ENCODE assay signal across 9 cellular contexts in the genomic region with DNA sequence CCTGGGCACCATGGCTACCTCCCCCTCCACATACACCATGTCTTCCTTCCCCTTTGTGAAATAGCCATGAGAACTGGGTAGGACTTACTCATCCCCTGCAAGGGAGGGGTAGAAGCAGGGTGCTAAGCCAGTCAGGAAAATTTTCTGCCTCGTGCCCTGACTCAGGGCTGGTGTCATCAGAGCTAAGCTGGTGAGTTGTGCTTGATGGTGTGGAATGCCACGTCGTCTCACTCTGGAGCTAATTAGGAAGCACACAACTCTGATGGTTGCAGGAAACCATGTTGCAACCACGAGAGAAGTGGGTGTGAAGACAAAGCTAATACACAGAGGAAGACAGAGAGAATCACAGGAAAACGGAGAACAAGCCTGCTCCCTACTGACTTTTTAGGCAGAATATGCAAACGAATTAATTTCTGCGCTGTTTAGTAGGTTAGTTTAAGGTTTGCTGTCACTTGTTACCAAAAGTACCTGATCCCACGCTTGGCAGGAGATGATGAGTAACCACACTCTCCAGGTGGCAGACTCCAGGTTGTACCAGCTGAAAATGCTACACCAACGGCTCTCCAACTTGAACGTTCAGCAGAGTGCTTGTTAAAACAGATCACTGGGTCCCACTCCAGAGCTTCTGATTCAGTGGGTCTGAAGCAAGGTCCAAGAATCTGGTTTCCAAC. TPM values are rescaled to one million over a fixed set of nuclear protein-coding genes. Genes with fewer than 3 reads are reported as not detected.
DNase-seq lines count a peak whose midpoint lies in the region; ATAC-seq lines count a peak whose summit lies in the region.
"Had no signal": no experiment of that assay in that cellular context is flagged by ENCODE, and none has a peak within 500 bp of the region (broad histone marks: within the 10 kb centered on the region; RNA-seq: fewer than 3 reads in every experiment).

No MANE protein-coding gene starts in this region.

- peak; percentile 87 to 96 for ATAC-seq in left cardiac atrium
- ATAC-seq: A549 had no signal

- intact Hi-C loops in left cardiac atrium (cut with DNase I), result no loop called here

- peak; percentile 36 to 50 for DNase-seq in activated CD4-positive, alpha-beta T cell treated with anti-CD3 and anti-CD28 coated beads for 24 hours (ENCODE audit: low read depth in 2 of 2)
- no peak for DNase-seq in activated CD4-positive, alpha-beta T cell treated with anti-CD3 and anti-CD28 coated beads for 1 hour
- peak; percentile 46 for DNase-seq in activated T-cell treated with anti-CD3 and anti-CD28 coated beads, Interleukin-2, amount 50 U/mL, for 1 hour
- peak; percentile 61 for DNase-seq in left cardiac atrium
- DNase-seq in stimulated activated CD4-positive, alpha-beta T cell treated with anti-CD3 and anti-CD28 coated beads, TNF-alpha, amount 100 ng/mL, for 24 hours (ENCODE audit: low read depth in 3 of 3), result peak; percentile 37 to 61 (median 54)
- no peak for DNase-seq in SHP77 (lab: John Stamatoyannopoulos, UW)
- no peak for DNase-seq in LoVo (ENCODE audit: low spot score)
- no peak for DNase-seq in NCI-H82 (lab: John Stamatoyannopoulos, UW)

RNA-seq across cellular contexts. Expression of gene STK10, which starts 54.5 kb away (rescaled TPM):
- total RNA-seq in left cardiac atrium, result 10 to 100 TPM; 15.4 to 18.1 TPM

Comparison
In these comparisons a context has a peak if more than half of its experiments do, and no peak if none do; other contexts are left out.
1. DNase-seq: peak in activated CD4-positive, alpha-beta T cell treated with anti-CD3 and anti-CD28 coated beads for 24 hours (2 of 2), activated T-cell treated with anti-CD3 and anti-CD28 coated beads, Interleukin-2, amount 50 U/mL, for 1 hour (single experiment), left cardiac atrium (single experiment) and stimulated activated CD4-positive, alpha-beta T cell treated with anti-CD3 and anti-CD28 coated beads, TNF-alpha, amount 100 ng/mL, for 24 hours (3 of 3); none in activated CD4-positive, alpha-beta T cell treated with anti-CD3 and anti-CD28 coated beads for 1 hour (single experiment), SHP77 (0 of 2), LoVo (single experiment) and NCI-H82 (single experiment).